In genomic region chr11:119323532-119324033, GRCh38 we compare ENCODE assay signal across 9 cellular contexts. TPM values are rescaled to one million over a fixed set of nuclear protein-coding genes. Genes with fewer than 3 reads are reported as not detected.
DNase-seq lines count a peak whose midpoint lies in the region; ATAC-seq and TF ChIP-seq lines count a peak whose summit lies in the region.
"Had no signal": no experiment of that assay in that cellular context is flagged by ENCODE, and none has a peak within 500 bp of the region (broad histone marks: within the 10 kb centered on the region; RNA-seq: fewer than 3 reads in every experiment).

No MANE protein-coding gene starts in this region.

- H3K4me3 Mint-ChIP-seq in activated CD8-positive, alpha-beta T cell treated with anti-CD3 and anti-CD28 coated beads, Interleukin-2, amount 10 ng/mL, durations not matched to agents 7 days and 5 days = no peak overlapping the region
- H3K4me3 Mint-ChIP-seq in effector memory CD8-positive, alpha-beta T cell = no peak overlapping the region

- no peak for DNase-seq in AG09319 (ENCODE audit: extremely low read depth, low read depth)
- peak; percentile 52 for DNase-seq in H4 (ENCODE audit: low spot score)
- peak; percentile 46 for DNase-seq in NCI-H774 (lab: John Stamatoyannopoulos, UW)
- peak; percentile 87 for DNase-seq in activated CD8-positive, alpha-beta T cell treated with anti-CD3 and anti-CD28 coated beads, Interleukin-2, amount 10 ng/mL, durations not matched to agents 7 days and 5 days
- DNase-seq in effector memory CD8-positive, alpha-beta T cell = peak; percentile 73 to 80 (median 80)
- DNase-seq in stimulated activated CD8-positive, alpha-beta memory T cell treated with anti-CD3 and anti-CD28 coated beads, Interleukin-7, amount 100 ng/mL, for 48 hours (ENCODE audit: extremely low read depth in 1 of 2, low read depth in 1 of 2) = peak; percentile 34 to 66

- peak; percentile 73 for TF ChIP-seq CTCF in AG09319 (IDR thresholded peaks at IDR 0.05; ENCODE audit: low read depth, low read length)

- H3K27me3 ChIP-seq in muscle layer of colon (ENCODE audit: control insufficient read depth in 1 of 2, insufficient read depth in 2 of 2, low read length in 2 of 2) = no peaks in the 10 kb centered on the region

- no peaks in the 10 kb centered on the region for H3K36me3 Mint-ChIP-seq in activated CD8-positive, alpha-beta T cell treated with anti-CD3 and anti-CD28 coated beads, Interleukin-2, amount 10 ng/mL, durations not matched to agents 7 days and 5 days (ENCODE audit: low read depth)
- H3K36me3 Mint-ChIP-seq in effector memory CD8-positive, alpha-beta T cell (ENCODE audit: insufficient read depth) = peaks cover 13% of the 10 kb centered on the region

- H3K27ac ChIP-seq in muscle layer of colon (ENCODE audit: low read depth, low read length) = peak overlapping the region; percentile 63
- H3K27ac ChIP-seq: skin epidermis had no signal

- no peaks in the 10 kb centered on the region for H3K36me3 ChIP-seq in muscle layer of colon (ENCODE audit: insufficient read depth, low read length)

- POLR2A ChIA-PET in activated CD8-positive, alpha-beta T cell treated with anti-CD3 and anti-CD28 coated beads, Interleukin-2, amount 10 ng/mL, durations not matched to agents 7 days and 5 days (lab: Charles Lee) = interaction anchor here (0.8 to 4.5 kb wide), 5 partner anchors 11 to 229 kb away, joined by 4 to 20 read pairs (median 10); partner anchors contain the start of genes CBL and RNF26

- CTCF ChIA-PET in activated CD8-positive, alpha-beta T cell treated with anti-CD3 and anti-CD28 coated beads, Interleukin-2, amount 10 ng/mL, durations not matched to agents 7 days and 5 days (lab: Charles Lee) = interaction anchor here (0.7 to 4.6 kb wide), 43 partner anchors 9 to 266 kb away, joined by 3 to 96 read pairs (median 4); partner anchors contain the start of genes C1QTNF5, C2CD2L, CBL and HINFP

- no peaks in the 10 kb centered on the region for H3K9me3 Mint-ChIP-seq in activated CD8-positive, alpha-beta T cell treated with anti-CD3 and anti-CD28 coated beads, Interleukin-2, amount 10 ng/mL, durations not matched to agents 7 days and 5 days (ENCODE audit: insufficient read depth)
- H3K9me3 Mint-ChIP-seq in effector memory CD8-positive, alpha-beta T cell = no peaks in the 10 kb centered on the region

- no peak overlapping the region for H3K9ac ChIP-seq in muscle layer of colon (ENCODE audit: low read length)

- no peak for ATAC-seq in activated CD8-positive, alpha-beta T cell treated with anti-CD3 and anti-CD28 coated beads, Interleukin-2, amount 10 ng/mL, durations not matched to agents 7 days and 5 days
- no peak for ATAC-seq in effector memory CD8-positive, alpha-beta T cell (replicated peaks)
- no peak for ATAC-seq in HG03342 (IDR thresholded peaks at IDR 0.05; ENCODE audit: unreplicated experiment)

- no peak overlapping the region for H3K4me3 ChIP-seq in muscle layer of colon (ENCODE audit: low read depth in 1 of 2, low read length in 2 of 2)
- H3K4me3 ChIP-seq: skin epidermis had no signal

- H3K4me1 Mint-ChIP-seq in activated CD8-positive, alpha-beta T cell treated with anti-CD3 and anti-CD28 coated beads, Interleukin-2, amount 10 ng/mL, durations not matched to agents 7 days and 5 days (ENCODE audit: low read depth) = peaks cover 28% of the 10 kb centered on the region
- H3K4me1 Mint-ChIP-seq in effector memory CD8-positive, alpha-beta T cell (ENCODE audit: low read depth in 2 of 2) = peaks cover 18 to 21% of the 10 kb centered on the region in 2 donors

- H3K4me1 ChIP-seq in muscle layer of colon (ENCODE audit: insufficient read depth, low read length) = peaks cover 36% of the 10 kb centered on the region

- peaks cover 6% of the 10 kb centered on the region for H3K27me3 Mint-ChIP-seq in activated CD8-positive, alpha-beta T cell treated with anti-CD3 and anti-CD28 coated beads, Interleukin-2, amount 10 ng/mL, durations not matched to agents 7 days and 5 days (ENCODE audit: low read depth)
- H3K27me3 Mint-ChIP-seq in effector memory CD8-positive, alpha-beta T cell = peaks cover 10 to 11% of the 10 kb centered on the region in 2 donors

- no peaks in the 10 kb centered on the region for H3K9me3 ChIP-seq in muscle layer of colon (ENCODE audit: low read length)

- no peak overlapping the region for H3K27ac Mint-ChIP-seq in activated CD8-positive, alpha-beta T cell treated with anti-CD3 and anti-CD28 coated beads, Interleukin-2, amount 10 ng/mL, durations not matched to agents 7 days and 5 days
- H3K27ac Mint-ChIP-seq in effector memory CD8-positive, alpha-beta T cell = peak overlapping the region in 1 of 2 donors; percentile 9

RNA-seq across cellular contexts. Expression of gene MCAM, which starts 6.7 kb away (rescaled TPM):
- 66.0 and 88.8 TPM in 2 replicates for total RNA-seq in H4 (2014; rRNA removed; shearing (Covaris generic))
- 1 to 10 TPM; 2.9 to 4.4 TPM for total RNA-seq in activated CD8-positive, alpha-beta T cell treated with anti-CD3 and anti-CD28 coated beads, Interleukin-2, amount 10 ng/mL, durations not matched to agents 7 days and 5 days

RNA-seq across cellular contexts. Expression of gene RNF26, which starts 10.7 kb away (rescaled TPM):
- total RNA-seq in H4 (2014; rRNA removed; shearing (Covaris generic)) = 4.1 and 6.8 TPM in 2 replicates
- total RNA-seq in activated CD8-positive, alpha-beta T cell treated with anti-CD3 and anti-CD28 coated beads, Interleukin-2, amount 10 ng/mL, durations not matched to agents 7 days and 5 days = 10 to 100 TPM; 40.5 to 41.8 TPM

RNA-seq across cellular contexts. Expression of gene C1QTNF5, which starts 17.1 kb away (rescaled TPM):
- not detected in 2 replicates for total RNA-seq in H4 (2014; rRNA removed; shearing (Covaris generic))
- not detected for total RNA-seq in activated CD8-positive, alpha-beta T cell treated with anti-CD3 and anti-CD28 coated beads, Interleukin-2, amount 10 ng/mL, durations not matched to agents 7 days and 5 days

RNA-seq across cellular contexts. Expression of gene MFRP, which starts 22.9 kb away (rescaled TPM):
- not detected in 2 replicates for total RNA-seq in H4 (2014; rRNA removed; shearing (Covaris generic))
- not detected for total RNA-seq in activated CD8-positive, alpha-beta T cell treated with anti-CD3 and anti-CD28 coated beads, Interleukin-2, amount 10 ng/mL, durations not matched to agents 7 days and 5 days

RNA-seq across cellular contexts. Expression of gene USP2, which starts 57.9 kb away (rescaled TPM):
- total RNA-seq in H4 (2014; rRNA removed; shearing (Covaris generic)) = 0.21 and 0.29 TPM in 2 replicates
- under 1 TPM; 0.55 to 0.68 TPM for total RNA-seq in activated CD8-positive, alpha-beta T cell treated with anti-CD3 and anti-CD28 coated beads, Interleukin-2, amount 10 ng/mL, durations not matched to agents 7 days and 5 days

Comparison
In these comparisons a context has a peak if more than half of its experiments do, and no peak if none do; other contexts are left out.
1. RNA of gene MCAM, which starts 6.7 kb away (total RNA-seq): 66.0 to 88.8 TPM in H4; 2.9 to 4.4 TPM in activated CD8-positive, alpha-beta T cell treated with anti-CD3 and anti-CD28 coated beads, Interleukin-2, amount 10 ng/mL, durations not matched to agents 7 days and 5 days; every median in the first group is over 10 times any median in the second.